Comparison of ENCODE assay signal across 2 cellular contexts in the genomic region with DNA sequence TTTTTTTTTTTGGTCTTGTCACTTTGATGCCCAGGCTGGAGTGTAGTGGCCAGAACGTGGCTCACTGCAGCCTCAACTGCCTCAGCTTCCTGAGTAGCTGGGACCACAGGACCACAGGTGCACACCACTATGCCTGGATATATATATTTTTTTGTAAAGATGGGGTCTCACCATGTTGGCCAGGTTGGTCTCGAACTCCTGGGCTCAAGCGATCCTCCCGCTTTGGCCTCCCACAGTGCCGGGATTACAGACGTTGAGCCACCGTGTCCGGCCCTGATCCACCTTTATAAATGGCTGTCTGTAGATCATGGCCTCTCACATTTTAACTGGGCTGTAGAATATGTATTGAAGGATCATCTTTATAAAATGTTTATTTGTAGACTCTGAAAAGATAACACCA.
TF ChIP-seq lines count a peak whose summit lies in the region.

No MANE protein-coding gene starts in this region.

TF ChIP-seq in SK-N-SH, 30 proteins besides CTCF, POLR2A, EP300 and RAD21 (continued from another document):
- TF ChIP-seq YY1 (IDR thresholded peaks at IDR 0.05; ENCODE audit: low read depth) (no peak), FOXM1 (IDR thresholded peaks at IDR 0.05; ENCODE audit: low read depth) (no peak), IRF3 (IDR thresholded peaks at IDR 0.05; ENCODE audit: low read depth, low read length) (no peak), SMC3 (IDR thresholded peaks at IDR 0.05; ENCODE audit: low read depth, low read length) (no peak), TCF12 (IDR thresholded peaks at IDR 0.05) (no peak), ZBTB33 (IDR thresholded peaks at IDR 0.05; ENCODE audit: borderline replicate concordance, low read depth) (no peak)
- TF ChIP-seq, protein P1, sequence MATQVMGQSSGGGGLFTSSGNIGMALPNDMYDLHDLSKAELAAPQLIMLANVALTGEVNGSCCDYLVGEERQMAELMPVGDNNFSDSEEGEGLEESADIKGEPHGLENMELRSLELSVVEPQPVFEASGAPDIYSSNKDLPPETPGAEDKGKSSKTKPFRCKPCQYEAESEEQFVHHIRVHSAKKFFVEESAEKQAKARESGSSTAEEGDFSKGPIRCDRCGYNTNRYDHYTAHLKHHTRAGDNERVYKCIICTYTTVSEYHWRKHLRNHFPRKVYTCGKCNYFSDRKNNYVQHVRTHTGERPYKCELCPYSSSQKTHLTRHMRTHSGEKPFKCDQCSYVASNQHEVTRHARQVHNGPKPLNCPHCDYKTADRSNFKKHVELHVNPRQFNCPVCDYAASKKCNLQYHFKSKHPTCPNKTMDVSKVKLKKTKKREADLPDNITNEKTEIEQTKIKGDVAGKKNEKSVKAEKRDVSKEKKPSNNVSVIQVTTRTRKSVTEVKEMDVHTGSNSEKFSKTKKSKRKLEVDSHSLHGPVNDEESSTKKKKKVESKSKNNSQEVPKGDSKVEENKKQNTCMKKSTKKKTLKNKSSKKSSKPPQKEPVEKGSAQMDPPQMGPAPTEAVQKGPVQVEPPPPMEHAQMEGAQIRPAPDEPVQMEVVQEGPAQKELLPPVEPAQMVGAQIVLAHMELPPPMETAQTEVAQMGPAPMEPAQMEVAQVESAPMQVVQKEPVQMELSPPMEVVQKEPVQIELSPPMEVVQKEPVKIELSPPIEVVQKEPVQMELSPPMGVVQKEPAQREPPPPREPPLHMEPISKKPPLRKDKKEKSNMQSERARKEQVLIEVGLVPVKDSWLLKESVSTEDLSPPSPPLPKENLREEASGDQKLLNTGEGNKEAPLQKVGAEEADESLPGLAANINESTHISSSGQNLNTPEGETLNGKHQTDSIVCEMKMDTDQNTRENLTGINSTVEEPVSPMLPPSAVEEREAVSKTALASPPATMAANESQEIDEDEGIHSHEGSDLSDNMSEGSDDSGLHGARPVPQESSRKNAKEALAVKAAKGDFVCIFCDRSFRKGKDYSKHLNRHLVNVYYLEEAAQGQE (IDR thresholded peaks at IDR 0.05; ENCODE audit: low read depth, low read length) = no peak
- TF ChIP-seq, protein P2, sequence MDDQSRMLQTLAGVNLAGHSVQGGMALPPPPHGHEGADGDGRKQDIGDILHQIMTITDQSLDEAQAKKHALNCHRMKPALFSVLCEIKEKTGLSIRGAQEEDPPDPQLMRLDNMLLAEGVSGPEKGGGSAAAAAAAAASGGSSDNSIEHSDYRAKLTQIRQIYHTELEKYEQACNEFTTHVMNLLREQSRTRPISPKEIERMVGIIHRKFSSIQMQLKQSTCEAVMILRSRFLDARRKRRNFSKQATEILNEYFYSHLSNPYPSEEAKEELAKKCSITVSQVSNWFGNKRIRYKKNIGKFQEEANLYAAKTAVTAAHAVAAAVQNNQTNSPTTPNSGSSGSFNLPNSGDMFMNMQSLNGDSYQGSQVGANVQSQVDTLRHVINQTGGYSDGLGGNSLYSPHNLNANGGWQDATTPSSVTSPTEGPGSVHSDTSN (IDR thresholded peaks at IDR 0.05) = no peak

TF ChIP-seq in SK-N-SH treated with all-trans-retinoic acid at 6 μM for 48 hours, 23 proteins besides CTCF, POLR2A, EP300 and RAD21 (continued from another document):
- no peak for TF ChIP-seq TSHZ2 (CRISPR knock-in tag; IDR thresholded peaks at IDR 0.05)
- no peak for TF ChIP-seq ZNF565 (CRISPR knock-in tag; conservative IDR thresholded peaks at IDR 0.05; ENCODE audit: low read depth)
- no peak for TF ChIP-seq ZNF70 (CRISPR knock-in tag; IDR thresholded peaks at IDR 0.05)
- no peak for TF ChIP-seq TCF4 (CRISPR knock-in tag; IDR thresholded peaks at IDR 0.05; ENCODE audit: borderline replicate concordance)
- TF ChIP-seq ISL1 (CRISPR knock-in tag; IDR thresholded peaks at IDR 0.05) = no peak
- no peak for TF ChIP-seq ZFP30 (CRISPR knock-in tag; IDR thresholded peaks at IDR 0.05)
- no peak for TF ChIP-seq PATZ1 (CRISPR knock-in tag; IDR thresholded peaks at IDR 0.05; ENCODE audit: borderline replicate concordance)
- TF ChIP-seq SNAI2 (CRISPR knock-in tag; IDR thresholded peaks at IDR 0.05) = no peak
- no peak for TF ChIP-seq POU6F1 (CRISPR knock-in tag; IDR thresholded peaks at IDR 0.05; ENCODE audit: borderline replicate concordance, low read depth)
